In the genomic region with DNA sequence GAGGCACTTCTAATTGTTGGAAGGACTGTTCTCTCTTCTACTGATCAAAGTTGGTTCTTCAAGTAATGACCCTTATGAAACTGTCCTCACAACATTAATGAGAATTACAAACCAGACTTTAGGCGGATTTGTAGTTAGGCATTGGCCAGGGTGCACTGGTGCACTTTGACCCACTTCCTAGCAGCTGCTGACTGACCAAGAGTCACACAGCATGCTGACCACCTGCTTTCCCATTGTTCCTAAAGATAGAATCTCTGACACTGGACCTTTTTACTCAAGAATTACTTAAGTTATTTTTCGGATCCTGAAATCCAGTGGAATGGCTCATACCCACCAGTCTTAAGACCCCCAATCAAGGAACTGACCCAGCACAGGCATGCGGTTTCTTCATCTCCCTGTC, we compare ENCODE assay signal across 2 cellular contexts.
TF ChIP-seq lines count a peak whose summit lies in the region.

No MANE protein-coding gene starts in this region.

TF ChIP-seq in liver, 16 proteins besides CTCF, POLR2A, EP300 and RAD21 (continued from another document):
- TF ChIP-seq, protein P1, sequence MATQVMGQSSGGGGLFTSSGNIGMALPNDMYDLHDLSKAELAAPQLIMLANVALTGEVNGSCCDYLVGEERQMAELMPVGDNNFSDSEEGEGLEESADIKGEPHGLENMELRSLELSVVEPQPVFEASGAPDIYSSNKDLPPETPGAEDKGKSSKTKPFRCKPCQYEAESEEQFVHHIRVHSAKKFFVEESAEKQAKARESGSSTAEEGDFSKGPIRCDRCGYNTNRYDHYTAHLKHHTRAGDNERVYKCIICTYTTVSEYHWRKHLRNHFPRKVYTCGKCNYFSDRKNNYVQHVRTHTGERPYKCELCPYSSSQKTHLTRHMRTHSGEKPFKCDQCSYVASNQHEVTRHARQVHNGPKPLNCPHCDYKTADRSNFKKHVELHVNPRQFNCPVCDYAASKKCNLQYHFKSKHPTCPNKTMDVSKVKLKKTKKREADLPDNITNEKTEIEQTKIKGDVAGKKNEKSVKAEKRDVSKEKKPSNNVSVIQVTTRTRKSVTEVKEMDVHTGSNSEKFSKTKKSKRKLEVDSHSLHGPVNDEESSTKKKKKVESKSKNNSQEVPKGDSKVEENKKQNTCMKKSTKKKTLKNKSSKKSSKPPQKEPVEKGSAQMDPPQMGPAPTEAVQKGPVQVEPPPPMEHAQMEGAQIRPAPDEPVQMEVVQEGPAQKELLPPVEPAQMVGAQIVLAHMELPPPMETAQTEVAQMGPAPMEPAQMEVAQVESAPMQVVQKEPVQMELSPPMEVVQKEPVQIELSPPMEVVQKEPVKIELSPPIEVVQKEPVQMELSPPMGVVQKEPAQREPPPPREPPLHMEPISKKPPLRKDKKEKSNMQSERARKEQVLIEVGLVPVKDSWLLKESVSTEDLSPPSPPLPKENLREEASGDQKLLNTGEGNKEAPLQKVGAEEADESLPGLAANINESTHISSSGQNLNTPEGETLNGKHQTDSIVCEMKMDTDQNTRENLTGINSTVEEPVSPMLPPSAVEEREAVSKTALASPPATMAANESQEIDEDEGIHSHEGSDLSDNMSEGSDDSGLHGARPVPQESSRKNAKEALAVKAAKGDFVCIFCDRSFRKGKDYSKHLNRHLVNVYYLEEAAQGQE (IDR thresholded peaks at IDR 0.05): no peak
- TF ChIP-seq, protein P2, sequence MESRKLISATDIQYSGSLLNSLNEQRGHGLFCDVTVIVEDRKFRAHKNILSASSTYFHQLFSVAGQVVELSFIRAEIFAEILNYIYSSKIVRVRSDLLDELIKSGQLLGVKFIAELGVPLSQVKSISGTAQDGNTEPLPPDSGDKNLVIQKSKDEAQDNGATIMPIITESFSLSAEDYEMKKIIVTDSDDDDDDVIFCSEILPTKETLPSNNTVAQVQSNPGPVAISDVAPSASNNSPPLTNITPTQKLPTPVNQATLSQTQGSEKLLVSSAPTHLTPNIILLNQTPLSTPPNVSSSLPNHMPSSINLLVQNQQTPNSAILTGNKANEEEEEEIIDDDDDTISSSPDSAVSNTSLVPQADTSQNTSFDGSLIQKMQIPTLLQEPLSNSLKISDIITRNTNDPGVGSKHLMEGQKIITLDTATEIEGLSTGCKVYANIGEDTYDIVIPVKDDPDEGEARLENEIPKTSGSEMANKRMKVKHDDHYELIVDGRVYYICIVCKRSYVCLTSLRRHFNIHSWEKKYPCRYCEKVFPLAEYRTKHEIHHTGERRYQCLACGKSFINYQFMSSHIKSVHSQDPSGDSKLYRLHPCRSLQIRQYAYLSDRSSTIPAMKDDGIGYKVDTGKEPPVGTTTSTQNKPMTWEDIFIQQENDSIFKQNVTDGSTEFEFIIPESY (IDR thresholded peaks at IDR 0.05): no peak
- TF ChIP-seq HNF4G (IDR thresholded peaks at IDR 0.05) (no peak), FOXA2 (IDR thresholded peaks at IDR 0.05) (no peak), SP1 (IDR thresholded peaks at IDR 0.05) (peak; percentile 51), RXRA (IDR thresholded peaks at IDR 0.05) (peak; percentile 72 to 84), HNF4A (conservative IDR thresholded peaks at IDR 0.05) (peak; percentile 41 to 60)

TF ChIP-seq in HepG2, 621 proteins besides CTCF, POLR2A, EP300 and RAD21 (continued from another document):
- TF ChIP-seq, protein P3, sequence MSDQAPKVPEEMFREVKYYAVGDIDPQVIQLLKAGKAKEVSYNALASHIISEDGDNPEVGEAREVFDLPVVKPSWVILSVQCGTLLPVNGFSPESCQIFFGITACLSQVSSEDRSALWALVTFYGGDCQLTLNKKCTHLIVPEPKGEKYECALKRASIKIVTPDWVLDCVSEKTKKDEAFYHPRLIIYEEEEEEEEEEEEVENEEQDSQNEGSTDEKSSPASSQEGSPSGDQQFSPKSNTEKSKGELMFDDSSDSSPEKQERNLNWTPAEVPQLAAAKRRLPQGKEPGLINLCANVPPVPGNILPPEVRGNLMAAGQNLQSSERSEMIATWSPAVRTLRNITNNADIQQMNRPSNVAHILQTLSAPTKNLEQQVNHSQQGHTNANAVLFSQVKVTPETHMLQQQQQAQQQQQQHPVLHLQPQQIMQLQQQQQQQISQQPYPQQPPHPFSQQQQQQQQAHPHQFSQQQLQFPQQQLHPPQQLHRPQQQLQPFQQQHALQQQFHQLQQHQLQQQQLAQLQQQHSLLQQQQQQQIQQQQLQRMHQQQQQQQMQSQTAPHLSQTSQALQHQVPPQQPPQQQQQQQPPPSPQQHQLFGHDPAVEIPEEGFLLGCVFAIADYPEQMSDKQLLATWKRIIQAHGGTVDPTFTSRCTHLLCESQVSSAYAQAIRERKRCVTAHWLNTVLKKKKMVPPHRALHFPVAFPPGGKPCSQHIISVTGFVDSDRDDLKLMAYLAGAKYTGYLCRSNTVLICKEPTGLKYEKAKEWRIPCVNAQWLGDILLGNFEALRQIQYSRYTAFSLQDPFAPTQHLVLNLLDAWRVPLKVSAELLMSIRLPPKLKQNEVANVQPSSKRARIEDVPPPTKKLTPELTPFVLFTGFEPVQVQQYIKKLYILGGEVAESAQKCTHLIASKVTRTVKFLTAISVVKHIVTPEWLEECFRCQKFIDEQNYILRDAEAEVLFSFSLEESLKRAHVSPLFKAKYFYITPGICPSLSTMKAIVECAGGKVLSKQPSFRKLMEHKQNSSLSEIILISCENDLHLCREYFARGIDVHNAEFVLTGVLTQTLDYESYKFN (CRISPR knock-in tag; conservative IDR thresholded peaks at IDR 0.05): no peak
- TF ChIP-seq ZSCAN9 (CRISPR knock-in tag; IDR thresholded peaks at IDR 0.05; ENCODE audit: borderline replicate concordance): no peak
